ENCODE assay signal across 1 cellular context in genomic region chr10:4150676-4151075, GRCh38.
TF ChIP-seq lines count a peak whose summit lies in the region.

No MANE protein-coding gene starts in this region.

TF ChIP-seq in IMR-90, 13 proteins besides CTCF, POLR2A, EP300 and RAD21 (continued from another document):
- TF ChIP-seq RCOR1 (IDR thresholded peaks at IDR 0.05; ENCODE audit: insufficient replicate concordance, low read length), result no peak
